Comparison of ENCODE assay signal across 7 cellular contexts in the genomic region with DNA sequence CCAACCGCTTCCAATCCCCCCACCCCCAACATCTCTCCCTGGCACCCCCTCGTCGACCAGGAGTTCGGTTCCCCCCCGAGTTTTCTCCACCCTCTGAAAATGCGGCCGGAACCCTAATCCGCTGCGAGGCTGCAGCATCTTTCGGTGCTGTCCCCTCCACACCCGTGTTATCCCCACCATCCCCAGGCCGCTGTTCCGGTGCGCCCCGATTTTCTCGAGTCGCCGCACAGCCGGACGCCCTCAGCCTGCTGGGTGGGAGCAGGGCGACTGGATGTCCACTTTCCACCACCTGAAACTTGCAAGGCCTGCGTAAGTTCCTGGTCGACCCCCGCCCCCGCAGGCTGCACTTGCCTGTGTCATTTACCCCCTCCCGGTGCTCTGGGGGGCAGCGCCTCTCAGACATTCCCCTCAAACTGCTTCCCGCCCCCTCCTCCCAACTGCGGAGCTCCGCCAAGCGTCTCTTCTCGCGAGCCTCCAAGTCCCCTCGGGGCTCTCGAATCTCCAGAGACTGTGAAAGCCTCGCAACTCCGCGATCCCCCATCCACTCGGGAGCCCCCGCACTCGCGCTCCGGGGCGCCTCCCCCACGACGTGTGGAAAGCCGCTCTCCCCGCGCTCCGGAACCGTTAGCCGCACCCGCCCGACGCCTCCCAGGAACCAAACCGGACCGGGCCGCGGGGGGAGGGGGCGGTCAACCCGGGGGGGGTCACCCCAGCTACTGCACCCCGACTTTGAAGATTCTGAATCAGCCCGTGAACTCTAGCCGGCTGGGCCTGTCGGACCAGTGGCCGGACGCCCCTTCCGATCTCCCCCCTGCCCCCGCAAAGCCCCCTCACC. TPM values are rescaled to one million over a fixed set of nuclear protein-coding genes. Genes with fewer than 3 reads are reported as not detected.
DNase-seq lines count a peak whose midpoint lies in the region; TF ChIP-seq lines count a peak whose summit lies in the region.

No MANE protein-coding gene starts in this region.

- DNase-seq in GM03348 (ENCODE audit: low spot score) (peak; percentile 79), Kasumi-1 (lab: John Stamatoyannopoulos, UW) (peak; percentile 19 to 22), epidermal melanocyte (ENCODE audit: insufficient read length, low spot score) (peak; percentile 54), transverse colon (no peak), mucosa of gallbladder (ENCODE audit: low spot score) (no peak)

- no peak for TF ChIP-seq EP300 in transverse colon (IDR thresholded peaks at IDR 0.05; ENCODE audit: low read depth)

- peak overlapping the region; percentile 75 to 88 (median 82) for H3K27ac ChIP-seq in transverse colon

- peaks cover 35% of the 10 kb centered on the region for H3K4me1 ChIP-seq in mononuclear cell (ENCODE audit: insufficient read depth, low read length)
- peaks cover 4 to 54% (median 30%) of the 10 kb centered on the region in 4 donors for H3K4me1 ChIP-seq in transverse colon

- TF ChIP-seq CTCF in WI38 (IDR thresholded peaks at IDR 0.05; ENCODE audit: low read depth, low read length) (no peak), transverse colon (IDR thresholded peaks at IDR 0.05) (peak in 1 of 5 experiments; percentile 30)

- no peaks in the 10 kb centered on the region for H3K36me3 ChIP-seq in transverse colon

- H3K27me3 ChIP-seq in mononuclear cell (ENCODE audit: insufficient read depth, low read length) (peaks cover 76% of the 10 kb centered on the region), transverse colon (peaks cover 71% of the 10 kb centered on the region)

- TF ChIP-seq POLR2A in transverse colon (IDR thresholded peaks at IDR 0.05), result no peak

- H3K4me3 ChIP-seq in WI38 (ENCODE audit: low read depth, low read length) (peak overlapping the region; percentile 84), mononuclear cell (ENCODE audit: low read length) (peak overlapping the region; percentile 29), transverse colon (peak overlapping the region; percentile 41 to 76 (median 69))

- H3K9me3 ChIP-seq in mononuclear cell (ENCODE audit: low read depth, low read length) (no peaks in the 10 kb centered on the region), transverse colon (no peaks in the 10 kb centered on the region)

- intact Hi-C loops in transverse colon (cut with DNase I; ENCODE audit: low total_unique reads), result no loop called here

- in situ Hi-C loops in transverse colon (cut with MboI; ENCODE audit: low pct_ligation_motif_present in 1 of 4, low pct_unique_long_range_greater_than_20kb in 1 of 4, low sequenced_read_pairs in 3 of 4), result loop anchor here in 1 of 4 donors (25.0 kb wide), 1 partner anchor 679 kb away; a partner anchor contains a TSS

- WGBS in transverse colon (ENCODE audit: low coverage in 1 of 2), 2 donors, result 0 to 1% methylated on average over 2 to 67 of the region's 69 CpGs

RNA-seq across cellular contexts. Expression of a gene that starts 0.6 kb away (rescaled TPM):
- 0.42 TPM for total RNA-seq in mononuclear cell
- total RNA-seq in transverse colon, result 10 to 100 TPM in 1 of 4 donors, 1 to 10 TPM in 2, not detected in 1; 1.9 to 12.2 (median 4.0) TPM
- total RNA-seq in mucosa of gallbladder, result 23.4 TPM

Comparison
In these comparisons a context has a peak if more than half of its experiments do, and no peak if none do; other contexts are left out.
1. DNase-seq: peak in GM03348 (single experiment), Kasumi-1 (2 of 2) and epidermal melanocyte (single experiment); none in transverse colon (single experiment) and mucosa of gallbladder (single experiment).
2. H3K4me3 ChIP-seq: peak in every context shown above with its lines; median percentile 84 in WI38; 69 in transverse colon; 29 in mononuclear cell.